16 cellular contexts compared by ENCODE assay signal in the genomic region with DNA sequence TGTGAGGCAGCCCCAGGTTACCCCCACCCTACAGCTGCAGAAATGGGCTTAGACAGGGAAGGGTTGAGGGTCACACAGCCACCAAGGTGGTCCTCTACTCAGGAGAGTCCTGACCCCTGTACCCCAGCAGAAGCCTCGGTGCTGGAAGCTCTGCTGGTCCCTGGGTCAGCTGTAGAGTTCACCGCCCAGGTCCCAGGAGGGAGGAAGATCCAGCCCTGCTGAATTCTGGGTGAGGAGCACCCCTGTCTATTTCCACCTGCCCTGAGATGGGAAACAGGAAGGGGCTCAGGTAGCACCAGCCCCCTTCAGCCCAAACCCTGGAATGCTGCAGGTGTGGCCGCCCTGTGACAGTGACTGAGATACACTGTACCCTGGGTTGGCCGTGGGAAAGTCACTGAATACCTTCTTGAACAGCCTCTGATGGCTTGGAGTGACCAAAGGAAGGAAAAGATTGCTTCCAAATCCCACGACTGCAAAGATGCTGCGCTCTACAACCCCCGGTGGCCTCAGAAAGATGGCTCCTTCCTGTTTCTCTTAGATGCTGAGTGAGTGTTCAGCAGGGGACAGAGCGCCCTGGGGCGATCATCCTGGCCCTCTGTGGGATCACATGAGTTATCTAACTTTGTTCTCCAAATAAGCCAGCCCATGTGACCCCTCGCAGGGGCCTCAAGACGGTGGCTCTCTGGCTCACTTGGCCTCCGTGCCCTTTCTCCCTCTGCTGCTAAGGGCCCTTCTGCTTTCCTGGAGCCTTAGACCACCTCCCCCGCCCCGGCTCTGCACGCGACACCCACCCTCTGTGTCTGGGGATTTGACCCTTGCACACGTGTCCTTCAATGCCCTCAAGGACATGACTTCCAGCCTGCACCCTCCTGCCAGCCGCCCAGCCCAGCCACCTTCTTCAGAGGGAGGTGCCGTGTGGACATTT.
A peak's percentile ranks its signal among the peaks of the same experiment; 100 is the strongest.
DNase-seq lines count a peak whose midpoint lies in the region; ATAC-seq and TF ChIP-seq lines count a peak whose summit lies in the region.
"Had no signal": no experiment of that assay in that cellular context is flagged by ENCODE, and none has a peak within 500 bp of the region (broad histone marks: within the 10 kb centered on the region; RNA-seq: fewer than 3 reads in every experiment).

No MANE protein-coding gene starts in this region.

- ATAC-seq in Right ventricle myocardium superior (ENCODE audit: poor library complexity): no peak
- no peak for ATAC-seq in left ventricle myocardium superior
- no peak for ATAC-seq in lower lobe of right lung
- no peak for ATAC-seq in upper lobe of right lung

- POLR2A ChIA-PET in RWPE1 (lab: Yijun Ruan, JAX; ENCODE audit: low non-redundant PET): no interaction called here

- H3K4me1 ChIP-seq in lower lobe of right lung (no peaks in the 10 kb centered on the region), upper lobe of right lung (no peaks in the 10 kb centered on the region)

- intact Hi-C loops in Right ventricle myocardium superior (cut with DNase I) (no loop called here), left ventricle myocardium superior (cut with micrococcal nuclease) (no loop called here), lower lobe of right lung (cut with DNase I) (no loop called here), upper lobe of right lung (cut with DNase I) (no loop called here)

- no peaks in the 10 kb centered on the region for H3K36me3 Mint-ChIP-seq in type B pancreatic cell

- CTCF ChIA-PET in RWPE1 (lab: Yijun Ruan, JAX): interaction anchor here (0.6 kb wide), 2 partner anchors 27 to 217 kb away, joined by 3 to 4 read pairs; no protein-coding TSS in a partner anchor

- peaks cover 13% of the 10 kb centered on the region for H3K27me3 Mint-ChIP-seq in type B pancreatic cell

- no peak overlapping the region for H3K4me3 ChIP-seq in lower lobe of right lung
- no peak overlapping the region for H3K4me3 ChIP-seq in upper lobe of right lung
- H3K4me3 ChIP-seq: BLaER1 treated with 17β-estradiol and CSF1 and Interleukin-3, amounts not matched to agents 10 nM and 100 nM; GM12878; GM23338 had no signal

- H3K4me1 Mint-ChIP-seq in type B pancreatic cell (ENCODE audit: unreplicated experiment): peaks cover 28% of the 10 kb centered on the region

- H3K4me3 Mint-ChIP-seq in type B pancreatic cell: no peak overlapping the region
- H3K4me3 Mint-ChIP-seq: GM23338 had no signal

- H3K9me3 Mint-ChIP-seq in type B pancreatic cell: no peaks in the 10 kb centered on the region
- H3K9me3 Mint-ChIP-seq: GM23338 had no signal

- in situ Hi-C loops in SK-MEL-5 (cut with HindIII; ENCODE audit: low pct_unique_long_range_greater_than_20kb, low sequenced_read_pairs): no loop called here

- H3K9me3 ChIP-seq in lower lobe of right lung (no peaks in the 10 kb centered on the region), upper lobe of right lung (no peaks in the 10 kb centered on the region)
- H3K9me3 ChIP-seq: BLaER1 treated with 17β-estradiol and CSF1 and Interleukin-3, amounts not matched to agents 10 nM and 100 nM had no signal

- TF ChIP-seq CTCF in lower lobe of right lung (IDR thresholded peaks at IDR 0.05) (no peak), upper lobe of right lung (IDR thresholded peaks at IDR 0.05) (no peak), RWPE1 (conservative IDR thresholded peaks at IDR 0.05; ENCODE audit: low read depth) (no peak), type B pancreatic cell (conservative IDR thresholded peaks at IDR 0.05) (no peak)

- H3K36me3 ChIP-seq in lower lobe of right lung (no peaks in the 10 kb centered on the region), upper lobe of right lung (no peaks in the 10 kb centered on the region)
- H3K36me3 ChIP-seq: BLaER1 treated with 17β-estradiol and CSF1 and Interleukin-3, amounts not matched to agents 10 nM and 100 nM had no signal

- H3K27me3 ChIP-seq in lower lobe of right lung (ENCODE audit: low read depth) (no peaks in the 10 kb centered on the region), upper lobe of right lung (no peaks in the 10 kb centered on the region)
- H3K27me3 ChIP-seq: BLaER1 treated with 17β-estradiol and CSF1 and Interleukin-3, amounts not matched to agents 10 nM and 100 nM had no signal

- H3K27ac ChIP-seq in lower lobe of right lung: no peak overlapping the region
- H3K27ac ChIP-seq in upper lobe of right lung: no peak overlapping the region
- no peak overlapping the region for H3K27ac ChIP-seq in RWPE1
- H3K27ac ChIP-seq: BLaER1 treated with 17β-estradiol and CSF1 and Interleukin-3, amounts not matched to agents 10 nM and 100 nM; HL-60 had no signal

- DNase-seq in Right ventricle myocardium superior (peak; percentile 12), left ventricle myocardium superior (no peak), SK-MEL-5 (ENCODE audit: low read depth, low spot score) (peak; percentile 24), lower lobe of right lung (peak; percentile 28), upper lobe of right lung (peak; percentile 45), RWPE1 (ENCODE audit: low spot score) (no peak), NCI-H2107 (lab: John Stamatoyannopoulos, UW) (no peak), type B pancreatic cell (ENCODE audit: extremely low spot score, unreplicated experiment) (no peak)
- DNase-seq: DMS79 treated with DMSO at 0.1 percent for 48 hours, NCI-H1930, NCI-H2171 treated with DMSO at 0.1 percent for 48 hours, NCI-H774 had no signal

- H3K27ac Mint-ChIP-seq in type B pancreatic cell: no peak overlapping the region
- H3K27ac Mint-ChIP-seq: GM23338 had no signal

Comparison
In these comparisons a context has a peak if more than half of its experiments do, and no peak if none do; other contexts are left out.
1. DNase-seq: peak in Right ventricle myocardium superior (single experiment), SK-MEL-5 (single experiment), lower lobe of right lung (single experiment) and upper lobe of right lung (single experiment); none in left ventricle myocardium superior (single experiment), RWPE1 (single experiment), NCI-H2107 (single experiment) and type B pancreatic cell (single experiment).